29 cellular contexts compared by ENCODE assay signal in the genomic region with DNA sequence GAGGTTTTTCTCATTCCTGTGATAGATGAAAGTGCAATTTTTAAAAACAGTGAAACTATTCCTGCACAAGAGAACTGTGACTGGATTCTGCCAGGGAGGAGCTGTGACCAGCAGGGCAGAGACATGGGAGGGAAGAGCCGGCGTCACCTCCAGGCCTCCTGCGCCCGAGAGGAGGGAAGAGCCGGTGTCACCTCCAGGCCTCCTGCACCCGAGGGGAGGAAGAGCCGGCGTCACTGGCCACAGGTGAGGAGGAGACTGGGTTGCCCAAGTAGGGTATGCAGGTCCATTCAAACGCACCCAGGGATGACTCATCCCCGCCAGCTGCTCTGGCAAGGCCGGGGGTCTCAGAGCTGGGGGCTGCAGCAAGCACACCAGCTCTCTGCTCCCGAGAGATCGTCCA. TPM values are rescaled to one million over a fixed set of nuclear protein-coding genes. Genes with fewer than 3 reads are reported as not detected.
DNase-seq lines count a peak whose midpoint lies in the region; ATAC-seq and TF ChIP-seq lines count a peak whose summit lies in the region.
"Had no signal": no experiment of that assay in that cellular context is flagged by ENCODE, and none has a peak within 500 bp of the region (broad histone marks: within the 10 kb centered on the region; RNA-seq: fewer than 3 reads in every experiment).

No MANE protein-coding gene starts in this region.

- CTCF ChIA-PET in activated naive CD4-positive, alpha-beta T cell treated with anti-CD3 and anti-CD28 coated beads, Interleukin-2, amount 10 ng/mL, durations not matched to agents 7 days and 5 days (lab: Charles Lee): no interaction called here

- TF ChIP-seq POLR2A in adrenal gland (IDR thresholded peaks at IDR 0.05): no peak
- no peak for TF ChIP-seq POLR2A in suprapubic skin (IDR thresholded peaks at IDR 0.05)

- intact Hi-C loops in adrenal gland (cut with DNase I) (no loop called here), lower lobe of right lung (cut with DNase I) (no loop called here)

- no peak for ATAC-seq in lower lobe of right lung
- ATAC-seq in HG02981 (IDR thresholded peaks at IDR 0.05; ENCODE audit: unreplicated experiment): no peak
- ATAC-seq: activated T-cell treated with anti-CD3 and anti-CD28 coated beads, Interleukin-2, amount 50 U/mL, for 4 hours; esophagus mucosa; foreskin keratinocyte; heart left ventricle; K562; naive thymus-derived CD4-positive, alpha-beta T cell; Right ventricle myocardium inferior had no signal

- DNase-seq in DMS79 treated with DMSO at 0.1 percent for 48 hours (lab: John Stamatoyannopoulos, UW): peak; percentile 45
- DNase-seq in DMS79 (lab: John Stamatoyannopoulos, UW): no peak
- DNase-seq in adrenal gland: peak in 4 of 7 donors; percentile 2 to 18 (median 4)
- peak; percentile 24 for DNase-seq in lower lobe of right lung
- DNase-seq in suprapubic skin (ENCODE audit: low spot score in 2 of 2): peak; percentile 36 to 60
- no peak for DNase-seq in activated naive CD4-positive, alpha-beta T cell treated with anti-CD3 and anti-CD28 coated beads, Interleukin-2, amount 10 ng/mL, durations not matched to agents 7 days and 5 days
- DNase-seq in middle frontal gyrus (ENCODE audit: extremely low spot score, low spot score): no peak
- DNase-seq: activated CD4-positive, alpha-beta T cell treated with anti-CD3 and anti-CD28 coated beads for 48 hours; activated CD8-positive, alpha-beta memory T cell treated with anti-CD3 and anti-CD28 coated beads for 24 hours; activated naive CD4-positive, alpha-beta T cell treated with Interleukin-2 at 50 U/mL for 16 hours; activated T-cell treated with anti-CD3 and anti-CD28 coated beads, Interleukin-2, amount 50 U/mL, for 4 hours; amygdala; foreskin keratinocyte; HCEC 1CT; NCI-H1105; NCI-H1930; NCI-H526; PC-9; stimulated activated CD4-positive, alpha-beta T cell treated with anti-CD3 and anti-CD28 coated beads, Interleukin-2, amount 100 ng/mL, for 48 hours had no signal

- H3K36me3 Mint-ChIP-seq in activated naive CD4-positive, alpha-beta T cell treated with anti-CD3 and anti-CD28 coated beads, Interleukin-2, amount 10 ng/mL, durations not matched to agents 7 days and 5 days: no peaks in the 10 kb centered on the region
- H3K36me3 Mint-ChIP-seq: naive thymus-derived CD4-positive, alpha-beta T cell had no signal

- H3K9me3 Mint-ChIP-seq in activated naive CD4-positive, alpha-beta T cell treated with anti-CD3 and anti-CD28 coated beads, Interleukin-2, amount 10 ng/mL, durations not matched to agents 7 days and 5 days: no peaks in the 10 kb centered on the region
- H3K9me3 Mint-ChIP-seq: activated T-cell treated with anti-CD3 and anti-CD28 coated beads, Interleukin-2, amount 50 U/mL, for 4 hours; CD4-positive, alpha-beta T cell; naive thymus-derived CD4-positive, alpha-beta T cell had no signal

- H3K27ac Mint-ChIP-seq in activated naive CD4-positive, alpha-beta T cell treated with anti-CD3 and anti-CD28 coated beads, Interleukin-2, amount 10 ng/mL, durations not matched to agents 7 days and 5 days: no peak overlapping the region
- H3K27ac Mint-ChIP-seq: CD4-positive, alpha-beta T cell; naive thymus-derived CD4-positive, alpha-beta T cell had no signal

- H3K36me3 ChIP-seq in adrenal gland (replicated peaks in 1 of 2): no peaks in the 10 kb centered on the region
- H3K36me3 ChIP-seq in lower lobe of right lung: no peaks in the 10 kb centered on the region
- H3K36me3 ChIP-seq in suprapubic skin: no peaks in the 10 kb centered on the region
- H3K36me3 ChIP-seq: heart left ventricle, upper lobe of left lung had no signal

- H3K27me3 ChIP-seq in adrenal gland (no peaks in the 10 kb centered on the region), lower lobe of right lung (ENCODE audit: low read depth) (peaks cover 7% of the 10 kb centered on the region), suprapubic skin (peaks cover 9% of the 10 kb centered on the region)
- H3K27me3 ChIP-seq: upper lobe of left lung had no signal

- no peaks in the 10 kb centered on the region for H3K9me3 ChIP-seq in adrenal gland (replicated peaks in 1 of 3)
- H3K9me3 ChIP-seq in lower lobe of right lung: no peaks in the 10 kb centered on the region
- no peaks in the 10 kb centered on the region for H3K9me3 ChIP-seq in suprapubic skin
- H3K9me3 ChIP-seq: heart left ventricle, upper lobe of left lung had no signal

- H3K27ac ChIP-seq in adrenal gland (no peak overlapping the region), lower lobe of right lung (no peak overlapping the region), suprapubic skin (no peak overlapping the region)
- H3K27ac ChIP-seq: 22Rv1, foreskin keratinocyte, heart left ventricle, PC-9, upper lobe of left lung had no signal

- TF ChIP-seq CTCF in adrenal gland (IDR thresholded peaks at IDR 0.05) (no peak), lower lobe of right lung (IDR thresholded peaks at IDR 0.05) (no peak), suprapubic skin (IDR thresholded peaks at IDR 0.05) (no peak)

- H3K4me3 ChIP-seq in adrenal gland: no peak overlapping the region
- H3K4me3 ChIP-seq in lower lobe of right lung: no peak overlapping the region
- no peak overlapping the region for H3K4me3 ChIP-seq in suprapubic skin
- H3K4me3 ChIP-seq: heart left ventricle, K562, PC-9, smooth muscle cell, upper lobe of left lung had no signal

- H3K4me1 ChIP-seq in adrenal gland (replicated peaks in 1 of 2): no peaks in the 10 kb centered on the region
- H3K4me1 ChIP-seq in lower lobe of right lung: no peaks in the 10 kb centered on the region
- H3K4me1 ChIP-seq in suprapubic skin: no peaks in the 10 kb centered on the region
- H3K4me1 ChIP-seq: foreskin keratinocyte, upper lobe of left lung had no signal

- 71 to 82% (median 80%) methylated on average over 13 of the region's 13 CpGs for WGBS in adrenal gland, 4 donors
- 90% methylated on average over 9 of the region's 13 CpGs for WGBS in suprapubic skin

- peaks cover 45% of the 10 kb centered on the region for H3K27me3 Mint-ChIP-seq in activated naive CD4-positive, alpha-beta T cell treated with anti-CD3 and anti-CD28 coated beads, Interleukin-2, amount 10 ng/mL, durations not matched to agents 7 days and 5 days

- TF ChIP-seq EP300 in suprapubic skin (IDR thresholded peaks at IDR 0.05): no peak

- H3K4me3 Mint-ChIP-seq in activated naive CD4-positive, alpha-beta T cell treated with anti-CD3 and anti-CD28 coated beads, Interleukin-2, amount 10 ng/mL, durations not matched to agents 7 days and 5 days: no peak overlapping the region
- H3K4me3 Mint-ChIP-seq: activated T-cell treated with anti-CD3 and anti-CD28 coated beads, Interleukin-2, amount 50 U/mL, for 4 hours; CD4-positive, alpha-beta T cell; naive thymus-derived CD4-positive, alpha-beta T cell had no signal

- no peaks in the 10 kb centered on the region for H3K4me1 Mint-ChIP-seq in activated naive CD4-positive, alpha-beta T cell treated with anti-CD3 and anti-CD28 coated beads, Interleukin-2, amount 10 ng/mL, durations not matched to agents 7 days and 5 days

RNA-seq across cellular contexts. Expression of gene METRNL, which starts 56.7 kb away (rescaled TPM):
- total RNA-seq in adrenal gland (10 to 100 TPM; 18.3 to 72.7 (median 32.5) TPM), lower lobe of right lung (59.8 TPM), suprapubic skin (100 to 1,000 TPM in 3 of 4 donors, 10 to 100 TPM in 1; 59.1 to 222 (median 155) TPM)
- polyA plus RNA-seq in adrenal gland: 10 to 100 TPM in 2 of 3 donors, 1 to 10 TPM in 1; 1.9 to 50.8 (median 13.0) TPM
- polyA plus RNA-seq: naive thymus-derived CD4-positive, alpha-beta T cell had no signal

Comparison
In these comparisons a context has a peak if more than half of its experiments do, and no peak if none do; other contexts are left out.
1. DNase-seq: peak in DMS79 treated with DMSO at 0.1 percent for 48 hours (single experiment), adrenal gland (4 of 7), lower lobe of right lung (single experiment) and suprapubic skin (2 of 2); none in DMS79 (single experiment), activated naive CD4-positive, alpha-beta T cell treated with anti-CD3 and anti-CD28 coated beads, Interleukin-2, amount 10 ng/mL, durations not matched to agents 7 days and 5 days (single experiment) and middle frontal gyrus (single experiment).